Comparison of ENCODE assay signal across 8 cellular contexts in the genomic region with DNA sequence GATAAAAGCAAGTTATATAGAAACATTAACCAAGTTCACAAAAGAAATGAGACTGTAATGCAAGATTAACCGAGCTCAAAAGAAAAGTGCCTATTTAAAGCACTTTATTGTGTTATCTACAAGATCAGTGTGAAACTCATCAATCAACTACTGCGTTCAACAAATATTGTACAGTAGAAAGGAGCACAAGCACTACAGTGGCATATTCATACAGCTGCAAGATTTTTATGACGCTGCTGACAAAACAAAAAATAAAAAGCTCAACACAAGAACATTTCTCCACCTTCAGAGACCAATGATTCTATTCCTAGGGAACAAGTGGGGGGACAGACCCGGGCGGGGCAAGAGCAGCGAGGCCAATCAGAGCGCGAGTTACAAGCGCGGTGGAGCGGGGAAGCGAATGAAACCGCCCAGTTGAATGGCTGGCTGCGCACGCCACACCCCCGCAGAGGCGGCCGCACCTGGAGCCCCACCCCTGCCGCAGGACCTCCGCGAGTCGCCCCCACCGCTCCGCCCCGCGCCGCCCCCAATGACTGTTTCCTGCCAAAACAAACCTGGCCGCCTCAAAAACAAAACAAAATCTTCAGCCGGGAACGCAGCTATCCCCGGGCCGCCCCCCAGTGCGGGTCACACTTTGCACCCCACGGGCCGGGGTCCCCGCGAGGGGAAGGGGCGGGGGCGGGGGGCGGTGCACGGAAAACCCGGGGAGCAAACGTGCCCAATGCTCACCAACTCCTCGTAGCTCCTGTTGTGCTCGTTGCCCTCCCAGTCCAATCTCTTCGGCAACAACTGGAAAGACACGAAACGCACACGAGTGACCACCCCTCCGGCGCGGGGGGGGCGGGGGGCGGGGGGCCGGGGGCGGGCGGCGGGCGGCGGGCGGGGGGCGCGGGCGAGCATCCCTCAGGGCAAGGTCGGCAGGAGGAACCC. TPM values are rescaled to one million over a fixed set of nuclear protein-coding genes. Genes with fewer than 3 reads are reported as not detected.
DNase-seq lines count a peak whose midpoint lies in the region; ATAC-seq and TF ChIP-seq lines count a peak whose summit lies in the region.

No MANE protein-coding gene starts in this region.

- peak overlapping the region; percentile 92 for H3K27ac ChIP-seq in naive thymus-derived CD4-positive, alpha-beta T cell (ENCODE audit: low read depth, low read length)

- no peaks in the 10 kb centered on the region for H3K9me3 Mint-ChIP-seq in activated T-helper 2 cell treated with anti-CD3 and anti-CD28 coated beads, Interferon-gamma antibody, Interleukin-2, Interleukin-4, amounts not matched to agents 10 μg/mL and 5 μg/mL and 100 μg/mL, durations not matched to agents 14 hours and 24 hours and 36 hours
- peaks cover 0 to 9% (median 0%) of the 10 kb centered on the region in 11 donors for H3K9me3 Mint-ChIP-seq in naive thymus-derived CD4-positive, alpha-beta T cell
- no peaks in the 10 kb centered on the region for H3K9me3 Mint-ChIP-seq in stimulated activated effector memory CD8-positive, alpha-beta T cell treated with anti-CD3 and anti-CD28 coated beads, Interleukin-12 subunit alpha, Interleukin-12 subunit beta, amount 100 ng/mL, for 72 hours

- peaks cover 30% of the 10 kb centered on the region for H3K36me3 Mint-ChIP-seq in activated T-helper 2 cell treated with anti-CD3 and anti-CD28 coated beads, Interferon-gamma antibody, Interleukin-2, Interleukin-4, amounts not matched to agents 10 μg/mL and 5 μg/mL and 100 μg/mL, durations not matched to agents 14 hours and 24 hours and 36 hours (ENCODE audit: low read depth)
- peaks cover 0 to 16% (median 8%) of the 10 kb centered on the region in 5 donors for H3K36me3 Mint-ChIP-seq in naive thymus-derived CD4-positive, alpha-beta T cell
- peaks cover 67% of the 10 kb centered on the region for H3K36me3 Mint-ChIP-seq in stimulated activated effector memory CD8-positive, alpha-beta T cell treated with anti-CD3 and anti-CD28 coated beads, Interleukin-12 subunit alpha, Interleukin-12 subunit beta, amount 100 ng/mL, for 72 hours

- H3K4me3 ChIP-seq in H7 (ENCODE audit: insufficient read depth, low read depth, low read length) (peak overlapping the region; percentile 77), fibroblast of mammary gland (ENCODE audit: control insufficient read depth, low read depth, low read length) (peak overlapping the region; percentile 66)
- H3K4me3 ChIP-seq in naive thymus-derived CD4-positive, alpha-beta T cell (ENCODE audit: low read length): peak overlapping the region; percentile 88

- CTCF ChIA-PET in naive thymus-derived CD4-positive, alpha-beta T cell (lab: Charles Lee): interaction anchor here (1.1 kb wide), 1 partner anchor 75 kb away, joined by 6 read pairs; no protein-coding TSS in a partner anchor

- intact Hi-C loops in activated T-helper 2 cell treated with anti-CD3 and anti-CD28 coated beads, Interferon-gamma antibody, Interleukin-2, Interleukin-4, amounts not matched to agents 10 μg/mL and 5 μg/mL and 100 μg/mL, durations not matched to agents 14 hours and 24 hours and 36 hours (cut with micrococcal nuclease): loop anchor here (1.0 to 10.0 kb wide), 4 partner anchors 37 to 508 kb away; a partner anchor contains a TSS
- intact Hi-C loops in naive thymus-derived CD4-positive, alpha-beta T cell (cut with micrococcal nuclease): loop anchor here (1.0 to 10.0 kb wide), 12 partner anchors 37 to 1750 kb away; a partner anchor contains a TSS

- peak; percentile 93 for ATAC-seq in naive thymus-derived CD4-positive, alpha-beta T cell
- ATAC-seq in stimulated activated effector memory CD8-positive, alpha-beta T cell treated with anti-CD3 and anti-CD28 coated beads, Interleukin-12 subunit alpha, Interleukin-12 subunit beta, amount 100 ng/mL, for 72 hours: peak; percentile 81

- TF ChIP-seq CTCF in fibroblast of mammary gland (conservative IDR thresholded peaks at IDR 0.05; ENCODE audit: control insufficient read depth, insufficient read depth, low read depth, low read length): no peak

- H3K27me3 Mint-ChIP-seq in activated T-helper 2 cell treated with anti-CD3 and anti-CD28 coated beads, Interferon-gamma antibody, Interleukin-2, Interleukin-4, amounts not matched to agents 10 μg/mL and 5 μg/mL and 100 μg/mL, durations not matched to agents 14 hours and 24 hours and 36 hours (ENCODE audit: low read depth): no peaks in the 10 kb centered on the region
- H3K27me3 Mint-ChIP-seq in naive thymus-derived CD4-positive, alpha-beta T cell: no peaks in the 10 kb centered on the region

- no peaks in the 10 kb centered on the region for H3K9me3 ChIP-seq in naive thymus-derived CD4-positive, alpha-beta T cell (ENCODE audit: control insufficient read depth in 2 of 3, low read length in 3 of 3)

- peaks cover 14% of the 10 kb centered on the region for H3K36me3 ChIP-seq in H7 (replicated peaks; ENCODE audit: control insufficient read depth, insufficient read depth, low read length)
- H3K36me3 ChIP-seq in naive thymus-derived CD4-positive, alpha-beta T cell (ENCODE audit: control insufficient read depth in 2 of 3, insufficient read depth in 3 of 3, low read length in 3 of 3): peaks cover 0 to 21% (median 3%) of the 10 kb centered on the region in 3 experiments

- H3K27me3 ChIP-seq in H7 (ENCODE audit: control insufficient read depth, insufficient read depth, low read length): no peaks in the 10 kb centered on the region
- no peaks in the 10 kb centered on the region for H3K27me3 ChIP-seq in naive thymus-derived CD4-positive, alpha-beta T cell (ENCODE audit: control insufficient read depth in 2 of 2, insufficient read depth in 2 of 2, low read length in 2 of 2)

- peaks cover 32% of the 10 kb centered on the region for H3K4me1 Mint-ChIP-seq in activated T-helper 2 cell treated with anti-CD3 and anti-CD28 coated beads, Interferon-gamma antibody, Interleukin-2, Interleukin-4, amounts not matched to agents 10 μg/mL and 5 μg/mL and 100 μg/mL, durations not matched to agents 14 hours and 24 hours and 36 hours (ENCODE audit: low read depth)
- H3K4me1 Mint-ChIP-seq in naive thymus-derived CD4-positive, alpha-beta T cell: peaks cover 35 to 64% (median 55%) of the 10 kb centered on the region in 7 donors
- H3K4me1 Mint-ChIP-seq in stimulated activated effector memory CD8-positive, alpha-beta T cell treated with anti-CD3 and anti-CD28 coated beads, Interleukin-12 subunit alpha, Interleukin-12 subunit beta, amount 100 ng/mL, for 72 hours: peaks cover 59% of the 10 kb centered on the region

- POLR2A ChIA-PET in naive thymus-derived CD4-positive, alpha-beta T cell (lab: Charles Lee): interaction anchor here (0.6 to 8.8 kb wide), 16 partner anchors 9 to 546 kb away, joined by 3 to 139 read pairs (median 5); a partner anchor contains a TSS

- DNase-seq in EH (ENCODE audit: low read depth) (peak; percentile 87), H7 (peak; percentile 99), LoVo (ENCODE audit: low spot score) (peak; percentile 90), RPMI8226 (peak; percentile 92), fibroblast of mammary gland (ENCODE audit: low read depth) (peak; percentile 85)
- DNase-seq in activated T-helper 2 cell treated with anti-CD3 and anti-CD28 coated beads, Interferon-gamma antibody, Interleukin-2, Interleukin-4, amounts not matched to agents 10 μg/mL and 5 μg/mL and 100 μg/mL, durations not matched to agents 14 hours and 24 hours and 36 hours (ENCODE audit: low spot score): peak; percentile 93
- DNase-seq in naive thymus-derived CD4-positive, alpha-beta T cell: peak; percentile 93 to 98 (median 96)
- DNase-seq in stimulated activated effector memory CD8-positive, alpha-beta T cell treated with anti-CD3 and anti-CD28 coated beads, Interleukin-12 subunit alpha, Interleukin-12 subunit beta, amount 100 ng/mL, for 72 hours (ENCODE audit: low spot score in 2 of 2): peak; percentile 94 to 98

- H3K4me3 Mint-ChIP-seq in activated T-helper 2 cell treated with anti-CD3 and anti-CD28 coated beads, Interferon-gamma antibody, Interleukin-2, Interleukin-4, amounts not matched to agents 10 μg/mL and 5 μg/mL and 100 μg/mL, durations not matched to agents 14 hours and 24 hours and 36 hours (ENCODE audit: low read depth): peak overlapping the region; percentile 90
- H3K4me3 Mint-ChIP-seq in naive thymus-derived CD4-positive, alpha-beta T cell: peak overlapping the region; percentile 89 to 97 (median 92)
- peak overlapping the region; percentile 92 for H3K4me3 Mint-ChIP-seq in stimulated activated effector memory CD8-positive, alpha-beta T cell treated with anti-CD3 and anti-CD28 coated beads, Interleukin-12 subunit alpha, Interleukin-12 subunit beta, amount 100 ng/mL, for 72 hours

- H3K27ac Mint-ChIP-seq in activated T-helper 2 cell treated with anti-CD3 and anti-CD28 coated beads, Interferon-gamma antibody, Interleukin-2, Interleukin-4, amounts not matched to agents 10 μg/mL and 5 μg/mL and 100 μg/mL, durations not matched to agents 14 hours and 24 hours and 36 hours: peak overlapping the region; percentile 91
- peak overlapping the region; percentile 83 to 98 (median 91) for H3K27ac Mint-ChIP-seq in naive thymus-derived CD4-positive, alpha-beta T cell
- H3K27ac Mint-ChIP-seq in stimulated activated effector memory CD8-positive, alpha-beta T cell treated with anti-CD3 and anti-CD28 coated beads, Interleukin-12 subunit alpha, Interleukin-12 subunit beta, amount 100 ng/mL, for 72 hours: peak overlapping the region; percentile 95

- peaks cover 11 to 23% of the 10 kb centered on the region in 2 donors for H3K4me1 ChIP-seq in naive thymus-derived CD4-positive, alpha-beta T cell (ENCODE audit: control insufficient read depth in 2 of 2, insufficient read depth in 2 of 2, low read length in 2 of 2)

RNA-seq across cellular contexts. Expression of a gene that starts 1.1 kb away (rescaled TPM):
- total RNA-seq in H7 (2014; rRNA removed; shearing (Covaris generic)): 33.5 and 51.2 TPM in 2 replicates
- 34.8 and 36.0 TPM in 2 replicates for total RNA-seq in activated T-helper 2 cell treated with anti-CD3 and anti-CD28 coated beads, Interferon-gamma antibody, Interleukin-2, Interleukin-4, amounts not matched to agents 10 μg/mL and 5 μg/mL and 100 μg/mL, durations not matched to agents 14 hours and 24 hours and 36 hours
- total RNA-seq in naive thymus-derived CD4-positive, alpha-beta T cell: 100 to 1,000 TPM in 1 of 5 experiments, 10 to 100 TPM in 4; 41.1 to 108 (median 83.9) TPM
- polyA plus RNA-seq in naive thymus-derived CD4-positive, alpha-beta T cell: 10 to 100 TPM; 27.4 to 46.3 TPM

RNA-seq across cellular contexts. Expression of a gene that starts 36.5 kb away (rescaled TPM):
- total RNA-seq in H7 (2014; rRNA removed; shearing (Covaris generic)): 310 and 389 TPM in 2 replicates
- total RNA-seq in activated T-helper 2 cell treated with anti-CD3 and anti-CD28 coated beads, Interferon-gamma antibody, Interleukin-2, Interleukin-4, amounts not matched to agents 10 μg/mL and 5 μg/mL and 100 μg/mL, durations not matched to agents 14 hours and 24 hours and 36 hours: 398 TPM in 2 replicates
- 100 to 1,000 TPM; 198 to 310 (median 262) TPM for total RNA-seq in naive thymus-derived CD4-positive, alpha-beta T cell
- polyA plus RNA-seq in naive thymus-derived CD4-positive, alpha-beta T cell: 100 to 1,000 TPM; 198 to 286 TPM

Comparison
In these comparisons a context has a peak if more than half of its experiments do, and no peak if none do; other contexts are left out.
1. Peak in every context shown above with its lines: DNase-seq, ATAC-seq, H3K4me3 ChIP-seq and H3K27ac ChIP-seq.